ENCODE assay signal across 24 cellular contexts in the genomic region with DNA sequence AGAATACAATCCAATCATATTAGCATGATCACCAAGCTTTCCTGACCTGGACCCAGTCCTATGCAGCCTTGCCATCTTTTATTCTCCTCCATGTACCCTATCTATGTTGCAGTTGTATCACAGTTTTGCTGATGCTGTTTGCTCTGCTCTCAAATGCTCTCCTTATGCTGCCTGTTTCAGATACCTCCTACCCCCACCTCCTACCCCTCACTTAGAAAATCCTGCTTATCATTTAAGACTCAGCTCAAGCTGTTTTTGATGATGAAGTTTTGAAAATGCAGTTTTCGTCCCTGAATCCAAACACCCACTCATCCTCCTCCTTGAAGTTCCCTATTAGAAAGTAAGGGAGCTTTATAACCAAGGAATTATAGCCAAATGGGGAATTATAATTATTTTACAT.
"Had no signal": no experiment of that assay in that cellular context is flagged by ENCODE, and none has a peak within 500 bp of the region (broad histone marks: within the 10 kb centered on the region; RNA-seq: fewer than 3 reads in every experiment).

No MANE protein-coding gene starts in this region.

- H3K4me3 ChIP-seq: body of pancreas, colonic mucosa had no signal

- H3K9me3 ChIP-seq: body of pancreas, colonic mucosa had no signal

- H3K36me3 ChIP-seq: colonic mucosa had no signal

- H3K27me3 ChIP-seq: body of pancreas, colonic mucosa had no signal

- H3K27ac ChIP-seq: body of pancreas, colonic mucosa had no signal

- ATAC-seq: activated CD4-positive, alpha-beta T cell treated with anti-CD3 and anti-CD28 coated beads for 36 hours; activated CD8-positive, alpha-beta memory T cell treated with anti-CD3 and anti-CD28 coated beads, Interleukin-2, amount 10 ng/mL, durations not matched to agents 7 days and 5 days; activated CD8-positive, alpha-beta T cell treated with anti-CD3 and anti-CD28 coated beads, Interleukin-2, amount 10 ng/mL, durations not matched to agents 7 days and 5 days; activated naive CD8-positive, alpha-beta T cell treated with anti-CD3 and anti-CD28 coated beads, Interleukin-2, amount 50 U/mL, for 24 hours; body of pancreas; esophagus mucosa; T-helper 17 cell had no signal

- DNase-seq: activated CD4-positive, alpha-beta memory T cell treated with anti-CD3 and anti-CD28 coated beads for 36 hours; activated CD4-positive, alpha-beta T cell treated with anti-CD3 and anti-CD28 coated beads for 36 hours; activated CD4-positive, alpha-beta T cell treated with anti-CD3 and anti-CD28 coated beads, Interleukin-2, amount 10 ng/mL, durations not matched to agents 24 days and 14 days; activated CD4-positive, CD25-positive, alpha-beta regulatory T cell; activated CD4-positive, CD25-positive, alpha-beta regulatory T cell treated with anti-CD3 and anti-CD28 coated beads, Interleukin-2, amount 50 U/mL, for 72 hours; activated CD8-positive, alpha-beta memory T cell treated with anti-CD3 and anti-CD28 coated beads, Interleukin-2, amount 10 ng/mL, durations not matched to agents 7 days and 5 days; activated CD8-positive, alpha-beta memory T cell treated with anti-CD3 and anti-CD28 coated beads, Interleukin-2, amount 50 U/mL, for 4 hours; activated CD8-positive, alpha-beta T cell treated with anti-CD3 and anti-CD28 coated beads, Interleukin-2, amount 10 ng/mL, durations not matched to agents 7 days and 5 days; activated effector memory CD4-positive, alpha-beta T cell treated with anti-CD3 and anti-CD28 coated beads, Interleukin-2, amount 50 U/mL, for 16 hours; activated naive CD4-positive, alpha-beta T cell treated with anti-CD3 and anti-CD28 coated beads for 36 hours; activated naive CD8-positive, alpha-beta T cell treated with anti-CD3 and anti-CD28 coated beads for 36 hours; activated naive CD8-positive, alpha-beta T cell treated with anti-CD3 and anti-CD28 coated beads, Interleukin-2, amount 50 U/mL, for 24 hours; activated T-cell treated with anti-CD3 and anti-CD28 coated beads, Interleukin-2, amount 50 U/mL, for 1 hour; activated T-cell treated with anti-CD3 and anti-CD28 coated beads, Interleukin-2, amount 50 U/mL, for 48 hours; body of pancreas; central memory CD4-positive, alpha-beta T cell; cerebellar nuclear complex; colonic mucosa; effector CD8-positive, alpha-beta T cell; foreskin fibroblast; T-helper 1 cell; T-helper 17 cell; T1000 had no signal
